In the genomic region with DNA sequence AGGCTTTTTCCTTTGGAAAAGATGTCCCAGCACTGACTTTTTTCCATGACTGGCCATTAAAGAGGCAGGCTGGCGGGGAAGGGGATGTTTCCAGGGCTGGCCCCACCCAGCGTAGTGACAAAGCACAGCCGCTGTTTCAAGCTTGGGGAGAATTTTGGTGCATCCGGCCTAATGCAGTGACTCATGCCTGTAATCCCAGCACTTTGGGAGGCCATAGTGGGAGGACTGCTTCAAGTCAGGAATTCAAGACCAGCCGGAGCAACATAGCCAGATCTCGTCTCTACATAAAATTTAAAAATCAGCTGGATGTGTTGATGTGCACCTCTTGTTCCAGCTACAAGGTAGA, we compare ENCODE assay signal across 17 cellular contexts.
DNase-seq lines count a peak whose midpoint lies in the region; ATAC-seq and TF ChIP-seq lines count a peak whose summit lies in the region.
"Had no signal": no experiment of that assay in that cellular context is flagged by ENCODE, and none has a peak within 500 bp of the region (broad histone marks: within the 10 kb centered on the region; RNA-seq: fewer than 3 reads in every experiment).

No MANE protein-coding gene starts in this region.

- WGBS in GM23248 (ENCODE audit: low coverage in 1 of 2, low lambda C conversion rate in 2 of 2, missing lambda C conversion rate in 2 of 2), 2 experiments = 12 to 20% methylated on average over 6 of the region's 6 CpGs
- 67% methylated on average over 6 of the region's 6 CpGs for WGBS in hepatocyte (ENCODE audit: low lambda C conversion rate, missing lambda C conversion rate)
- WGBS in stomach, 5 donors = 56 to 73% (median 67%) methylated on average over 6 of the region's 6 CpGs

- no peak for TF ChIP-seq POLR2A in stomach (IDR thresholded peaks at IDR 0.05)

- intact Hi-C loops in stomach (cut with DNase I; ENCODE audit: low total_unique reads) = no loop called here

- no peaks in the 10 kb centered on the region for H3K9me2 ChIP-seq in GM23248 (ENCODE audit: insufficient read depth)
- no peaks in the 10 kb centered on the region for H3K9me2 ChIP-seq in hepatocyte (replicated peaks; ENCODE audit: insufficient read depth)

- H3K4me1 ChIP-seq in GM23248 (ENCODE audit: insufficient read depth) (peaks cover 4% of the 10 kb centered on the region; the same call in 1 of the 2 replicates), hepatocyte (ENCODE audit: insufficient read depth) (no peaks in the 10 kb centered on the region), stomach (peaks cover 0 to 7% (median 3%) of the 10 kb centered on the region in 4 donors)
- H3K4me1 ChIP-seq: gastrocnemius medialis had no signal

- H3K27ac ChIP-seq in GM23248 (0 out of 2 replicates have a peak overlapping the region, but pooled peaks have one; percentile 11), brain microvascular endothelial cell (peak overlapping the region; percentile 34), hepatocyte (no peak overlapping the region), stomach (peak overlapping the region in 3 of 5 donors; percentile 64 to 67 (median 65))

- H3K36me3 ChIP-seq in GM23248 (ENCODE audit: low read depth) = no peaks in the 10 kb centered on the region
- no peaks in the 10 kb centered on the region for H3K36me3 ChIP-seq in brain microvascular endothelial cell (replicated peaks)
- H3K36me3 ChIP-seq in hepatocyte (replicated peaks; ENCODE audit: insufficient read depth, low read depth) = no peaks in the 10 kb centered on the region
- H3K36me3 ChIP-seq in stomach = no peaks in the 10 kb centered on the region
- H3K36me3 ChIP-seq: gastrocnemius medialis, pancreas had no signal

- no peak overlapping the region for H3K4me2 ChIP-seq in GM23248 (ENCODE audit: unreplicated experiment)
- H3K4me2 ChIP-seq in hepatocyte = no peak overlapping the region

- H3K79me2 ChIP-seq in GM23248 (ENCODE audit: insufficient read depth) = no peaks in the 10 kb centered on the region
- no peaks in the 10 kb centered on the region for H3K79me2 ChIP-seq in hepatocyte

- in situ Hi-C loops in GM23248 (cut with MboI) = no loop called here
- in situ Hi-C loops in brain microvascular endothelial cell (cut with HindIII; ENCODE audit: low pct_ligation_motif_present, low sequenced_read_pairs) = no loop called here

- H2AFZ ChIP-seq in GM23248 = peak overlapping the region; percentile 25; the same call in 1 of the 2 replicates
- H2AFZ ChIP-seq in hepatocyte = no peak overlapping the region

- ATAC-seq in GM19467 (IDR thresholded peaks at IDR 0.05; ENCODE audit: unreplicated experiment) = no peak
- no peak for ATAC-seq in GM19397 (IDR thresholded peaks at IDR 0.05; ENCODE audit: unreplicated experiment)
- ATAC-seq: GM12878 had no signal

- H3K9ac ChIP-seq in GM23248 = no peak overlapping the region

- H4K20me1 ChIP-seq in GM23248 (ENCODE audit: insufficient read depth) = no peaks in the 10 kb centered on the region
- H4K20me1 ChIP-seq in hepatocyte (ENCODE audit: insufficient read depth, poor library complexity, severe bottlenecking) = no peaks in the 10 kb centered on the region

- TF ChIP-seq CTCF in brain microvascular endothelial cell (IDR thresholded peaks at IDR 0.05; ENCODE audit: low read depth, low read length, missing control alignments) (no peak), hepatocyte (IDR thresholded peaks at IDR 0.05; ENCODE audit: poor library complexity) (no peak), stomach (IDR thresholded peaks at IDR 0.05) (no peak)

- no peak for TF ChIP-seq EP300 in stomach (IDR thresholded peaks at IDR 0.05)

- no peaks in the 10 kb centered on the region for H3F3A ChIP-seq in GM23248 (ENCODE audit: insufficient read depth)

- no peak overlapping the region for H3K4me3 ChIP-seq in GM23248
- H3K4me3 ChIP-seq in brain microvascular endothelial cell (ENCODE audit: low read depth, low read length) = no peak overlapping the region
- H3K4me3 ChIP-seq in hepatocyte = no peak overlapping the region
- H3K4me3 ChIP-seq in stomach = no peak overlapping the region
- H3K4me3 ChIP-seq: gastrocnemius medialis, GM12878, pancreas had no signal

- peak; percentile 77 for DNase-seq in GM23248
- peak; percentile 74 for DNase-seq in brain microvascular endothelial cell
- DNase-seq in hepatocyte (ENCODE audit: low spot score) = peak; percentile 26
- no peak for DNase-seq in stomach
- DNase-seq in activated effector memory CD4-positive, alpha-beta T cell treated with anti-CD3 and anti-CD28 coated beads, Interleukin-2, amount 50 U/mL, for 16 hours = no peak
- no peak for DNase-seq in OCI-M1 (lab: John Stamatoyannopoulos, UW)
- DNase-seq: activated CD4-positive, alpha-beta T cell treated with anti-CD3 and anti-CD28 coated beads, Interleukin-2, amount 50 U/mL, for 48 hours; C1 segment of cervical spinal cord; DMS79; gastrocnemius medialis; MV-4-11; NCI-H2171; pancreas; SIG-M5 had no signal

- H3K9me3 ChIP-seq in GM23248 (ENCODE audit: low read depth) (no peaks in the 10 kb centered on the region), hepatocyte (ENCODE audit: low read depth) (no peaks in the 10 kb centered on the region), stomach (no peaks in the 10 kb centered on the region)
- H3K9me3 ChIP-seq: gastrocnemius medialis, pancreas had no signal

- H3K27me3 ChIP-seq in GM23248 (replicated peaks; ENCODE audit: insufficient read depth) = no peaks in the 10 kb centered on the region; the same call in 1 of the 2 replicates
- H3K27me3 ChIP-seq in brain microvascular endothelial cell (replicated peaks) = no peaks in the 10 kb centered on the region
- H3K27me3 ChIP-seq in hepatocyte = no peaks in the 10 kb centered on the region
- no peaks in the 10 kb centered on the region for H3K27me3 ChIP-seq in stomach
- H3K27me3 ChIP-seq: gastrocnemius medialis, pancreas had no signal

Comparison
In these comparisons a context has a peak if more than half of its experiments do, and no peak if none do; other contexts are left out.
1. DNase-seq: peak in GM23248 (single experiment), brain microvascular endothelial cell (single experiment) and hepatocyte (single experiment); none in stomach (single experiment), activated effector memory CD4-positive, alpha-beta T cell treated with anti-CD3 and anti-CD28 coated beads, Interleukin-2, amount 50 U/mL, for 16 hours (single experiment) and OCI-M1 (single experiment).